In the genomic region with DNA sequence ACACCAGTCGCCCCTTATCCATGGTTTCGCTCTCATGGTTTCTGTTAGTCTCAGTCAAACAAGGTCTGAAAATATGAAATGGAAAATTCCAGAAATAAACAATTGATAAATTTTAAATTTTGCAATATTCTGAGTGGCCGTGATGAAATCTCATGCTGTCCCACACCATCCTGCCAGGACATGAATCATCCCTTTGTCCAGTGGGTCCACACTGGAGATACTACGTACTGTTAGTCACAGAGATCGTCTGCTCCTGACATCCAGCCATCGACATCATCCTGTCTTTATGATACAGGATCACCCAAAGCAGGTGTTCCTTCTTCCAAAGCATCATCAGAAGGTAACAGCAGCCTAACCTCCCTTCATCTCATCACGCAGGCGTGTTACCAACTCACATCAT, we compare ENCODE assay signal across 21 cellular contexts.
DNase-seq lines count a peak whose midpoint lies in the region; ATAC-seq and TF ChIP-seq lines count a peak whose summit lies in the region.
"Had no signal": no experiment of that assay in that cellular context is flagged by ENCODE, and none has a peak within 500 bp of the region (broad histone marks: within the 10 kb centered on the region; RNA-seq: fewer than 3 reads in every experiment).

No MANE protein-coding gene starts in this region.

- H2BK120ac ChIP-seq in mesenchymal stem cell (ENCODE audit: low read depth, low read length) = no peak overlapping the region

- no peak overlapping the region for H3K4ac ChIP-seq in mesenchymal stem cell (ENCODE audit: low read depth in 1 of 2, low read length in 2 of 2)

- no peak overlapping the region for H3K23ac ChIP-seq in mesenchymal stem cell (ENCODE audit: low read length in 2 of 2)

- DNase-seq in AG08395 (ENCODE audit: low spot score) = peak; percentile 67
- DNase-seq in HCT116 (ENCODE audit: low read depth, low spot score) = no peak
- DNase-seq in fibroblast of gingiva (ENCODE audit: low read depth) = peak; percentile 84
- no peak for DNase-seq in mesenchymal stem cell
- DNase-seq in CD14-positive monocyte (ENCODE audit: low spot score) = no peak
- no peak for DNase-seq in DMS153 (lab: John Stamatoyannopoulos, UW)
- DNase-seq in GM23338 (ENCODE audit: low spot score) = no peak
- no peak for DNase-seq in psoas muscle
- DNase-seq: activated CD4-positive, alpha-beta T cell treated with anti-CD3 and anti-CD28 coated beads, Interleukin-2, amount 10 ng/mL, durations not matched to agents 7 days and 5 days; CD8-positive, alpha-beta T cell; NCI-H1092; NCI-H1694 treated with DMSO at 0.1 percent for 48 hours; small intestine; stimulated activated CD4-positive, alpha-beta T cell treated with anti-CD3 and anti-CD28 coated beads, Interleukin-1b, Interleukin-23, amount 100 ng/mL, for 48 hours; T-helper 1 cell; uterus had no signal

- H3K9me2 ChIP-seq in HCT116 (ENCODE audit: insufficient read depth) = no peaks in the 10 kb centered on the region
- no peaks in the 10 kb centered on the region for H3K9me2 ChIP-seq in GM23338 (ENCODE audit: insufficient read depth)

- no peaks in the 10 kb centered on the region for H3K9me3 ChIP-seq in HCT116 (ENCODE audit: control insufficient read depth in 1 of 2, insufficient read depth in 1 of 2, low read depth in 1 of 2, low read length in 2 of 2)
- H3K9me3 ChIP-seq in mesenchymal stem cell (ENCODE audit: control insufficient read depth, low read length) = no peaks in the 10 kb centered on the region
- H3K9me3 ChIP-seq in psoas muscle = no peaks in the 10 kb centered on the region
- H3K9me3 ChIP-seq: uterus had no signal

- H3K4me1 ChIP-seq in HCT116 (ENCODE audit: control insufficient read depth in 1 of 2, insufficient read depth in 2 of 2, low read length in 2 of 2) = peaks cover 21 to 43% of the 10 kb centered on the region in 2 experiments
- no peaks in the 10 kb centered on the region for H3K4me1 ChIP-seq in mesenchymal stem cell (ENCODE audit: control insufficient read depth, insufficient read depth, low read depth, low read length)
- H3K4me1 ChIP-seq in GM23338 (ENCODE audit: insufficient read depth) = no peaks in the 10 kb centered on the region
- H3K4me1 ChIP-seq in psoas muscle = no peaks in the 10 kb centered on the region
- H3K4me1 ChIP-seq: uterus had no signal

- no peak overlapping the region for H2BK15ac ChIP-seq in mesenchymal stem cell (ENCODE audit: low read depth, poor library complexity, severe bottlenecking)

- POLR2A ChIA-PET in HCT116 (lab: Charles Lee) = no interaction called here

- H2AFZ ChIP-seq in HCT116 (ENCODE audit: low read depth, low read length, poor library complexity, severe bottlenecking) (no peak overlapping the region), mesenchymal stem cell (ENCODE audit: low read depth, low read length) (no peak overlapping the region), GM23338 (no peak overlapping the region)

- RAD21 ChIA-PET in HCT116 (lab: Charles Lee; ENCODE audit: low non-redundant PET in 1 of 2, low total read pairs in 2 of 2, uncharacterized antibody in 2 of 2, unreplicated experiment in 2 of 2) = no interaction called here

- no peak for TF ChIP-seq RAD21 in HCT116 (IDR thresholded peaks at IDR 0.05; ENCODE audit: low read depth)

- H3K4me2 ChIP-seq in HCT116 (ENCODE audit: low read length) (peak overlapping the region; percentile 62), mesenchymal stem cell (ENCODE audit: low read length, poor library complexity, severe bottlenecking) (no peak overlapping the region), GM23338 (no peak overlapping the region)

- no peak overlapping the region for H4K8ac ChIP-seq in mesenchymal stem cell (ENCODE audit: low read length)

- ATAC-seq in HCT116 (no peak), GM23338 (no peak), psoas muscle (no peak)
- ATAC-seq: activated naive CD4-positive, alpha-beta T cell treated with anti-CD3 and anti-CD28 coated beads, Interleukin-2, amount 50 U/mL, for 72 hours; CD8-positive, alpha-beta T cell; WTC11 had no signal

- H3K36me3 ChIP-seq in HCT116 (ENCODE audit: control insufficient read depth in 1 of 2, insufficient read depth in 2 of 2, low read length in 2 of 2) (no peaks in the 10 kb centered on the region), mesenchymal stem cell (ENCODE audit: control insufficient read depth in 1 of 2, insufficient read depth in 2 of 2, low read depth in 1 of 2, low read length in 2 of 2) (no peaks in the 10 kb centered on the region), GM23338 (ENCODE audit: insufficient read depth) (no peaks in the 10 kb centered on the region), psoas muscle (ENCODE audit: insufficient read depth in 1 of 2, low read depth in 1 of 2) (no peaks in the 10 kb centered on the region)
- H3K36me3 ChIP-seq: uterus had no signal

- H3K14ac ChIP-seq in mesenchymal stem cell (ENCODE audit: low read length in 2 of 2) = no peak overlapping the region

- H3K79me2 ChIP-seq in HCT116 (ENCODE audit: insufficient read depth, low read length) (no peaks in the 10 kb centered on the region), GM23338 (replicated peaks; ENCODE audit: insufficient read depth) (no peaks in the 10 kb centered on the region)

- no peaks in the 10 kb centered on the region for H3K79me1 ChIP-seq in mesenchymal stem cell (replicated peaks; ENCODE audit: low read length, poor library complexity, severe bottlenecking)

- H3K18ac ChIP-seq in mesenchymal stem cell (ENCODE audit: low read depth in 1 of 2, low read length in 2 of 2) = no peak overlapping the region

- peaks cover 4 to 7% (median 7%) of the 10 kb centered on the region in 3 donors for H3K27me3 Mint-ChIP-seq in CD14-positive monocyte (ENCODE audit: low read depth in 3 of 3)
- H3K27me3 Mint-ChIP-seq in GM23338 (ENCODE audit: insufficient read depth, low read depth, poor library complexity) = peaks cover 4% of the 10 kb centered on the region
- H3K27me3 Mint-ChIP-seq: activated CD4-positive, alpha-beta T cell treated with anti-CD3 and anti-CD28 coated beads, Interleukin-2, amount 10 ng/mL, durations not matched to agents 7 days and 5 days had no signal

- no peak overlapping the region for H2BK12ac ChIP-seq in mesenchymal stem cell (ENCODE audit: low read length in 2 of 2)

- H3K9ac ChIP-seq in HCT116 (ENCODE audit: low read length) (no peak overlapping the region), mesenchymal stem cell (ENCODE audit: low read length) (peak overlapping the region; percentile 79)

- H3K27ac Mint-ChIP-seq in CD14-positive monocyte (peak overlapping the region in 1 of 7 donors; percentile 25), GM23338 (no peak overlapping the region)
- H3K27ac Mint-ChIP-seq: activated CD4-positive, alpha-beta T cell treated with anti-CD3 and anti-CD28 coated beads, Interleukin-2, amount 10 ng/mL, durations not matched to agents 7 days and 5 days; activated naive CD4-positive, alpha-beta T cell treated with anti-CD3 and anti-CD28 coated beads, Interleukin-2, amount 50 U/mL, for 72 hours; CD8-positive, alpha-beta T cell; stimulated activated naive CD8-positive, alpha-beta T cell treated with anti-CD3 and anti-CD28 coated beads, Interleukin-15, Interleukin-2, amounts not matched to agents 100 ng/mL and 50 ng/mL, for 24 hours; WTC11 had no signal

- H3K4me3 ChIP-seq in HCT116 (replicated peaks in 1 of 2; ENCODE audit: low read depth in 1 of 2, low read length in 2 of 2) (no peak overlapping the region), mesenchymal stem cell (ENCODE audit: insufficient read depth in 1 of 2, low read depth in 1 of 2, low read length in 2 of 2) (peak overlapping the region in 1 of 2 experiments; percentile 71), GM23338 (no peak overlapping the region), psoas muscle (no peak overlapping the region)
- H3K4me3 ChIP-seq: SK-N-MC, uterus had no signal

- TF ChIP-seq POLR2A in HCT116 (IDR thresholded peaks at IDR 0.05; ENCODE audit: borderline replicate concordance, extremely low read depth, insufficient read depth, insufficient read length) = no peak

- H3K9me3 Mint-ChIP-seq in CD14-positive monocyte (peaks cover 8 to 34% (median 12%) of the 10 kb centered on the region in 7 donors), GM23338 (peaks cover 8% of the 10 kb centered on the region)

- no peaks in the 10 kb centered on the region for H3K36me3 Mint-ChIP-seq in CD14-positive monocyte
- H3K36me3 Mint-ChIP-seq in GM23338 (ENCODE audit: low read depth) = peaks cover 6% of the 10 kb centered on the region

- no peak overlapping the region for H3K27ac ChIP-seq in HCT116 (ENCODE audit: low read depth, low read length)
- no peak overlapping the region for H3K27ac ChIP-seq in mesenchymal stem cell (ENCODE audit: low read length, poor library complexity, severe bottlenecking)
- H3K27ac ChIP-seq in GM23338 (ENCODE audit: low read depth) = no peak overlapping the region
- H3K27ac ChIP-seq in psoas muscle = no peak overlapping the region
- H3K27ac ChIP-seq: SK-N-MC, uterus had no signal

- no peak overlapping the region for H2BK5ac ChIP-seq in mesenchymal stem cell (ENCODE audit: low read depth, low read length, poor library complexity, severe bottlenecking)

- TF ChIP-seq CTCF in HCT116 (IDR thresholded peaks at IDR 0.05 in 2 of 3, conservative IDR thresholded peaks at IDR 0.05 in 1 of 3; ENCODE audit: borderline replicate concordance in 1 of 3, insufficient read depth in 1 of 3, low read depth in 2 of 3, low read length in 2 of 3) (no peak), CD14-positive monocyte (IDR thresholded peaks at IDR 0.05) (no peak), GM23338 (conservative IDR thresholded peaks at IDR 0.05; ENCODE audit: low read depth in 2 of 2) (no peak), psoas muscle (IDR thresholded peaks at IDR 0.05) (no peak)

- WGBS in mesenchymal stem cell = 58% methylated on average over 4 of the region's 8 CpGs
- 76 to 82% (median 76%) methylated on average over 8 of the region's 8 CpGs for WGBS in psoas muscle, 3 donors

- H4K20me1 ChIP-seq in HCT116 (ENCODE audit: insufficient read depth) = no peaks in the 10 kb centered on the region
- H4K20me1 ChIP-seq in GM23338 (replicated peaks; ENCODE audit: insufficient read depth) = no peaks in the 10 kb centered on the region; the same call in 1 of the 2 replicates

- intact Hi-C loops in HCT116 (cut with micrococcal nuclease) (no loop called here), CD14-positive monocyte (cut with micrococcal nuclease) (no loop called here), psoas muscle (cut with DNase I) (no loop called here)

- CTCF ChIA-PET in HCT116 (lab: Charles Lee) = no interaction called here

- H3K27me3 ChIP-seq in HCT116 (ENCODE audit: insufficient read depth, low read length) = no peaks in the 10 kb centered on the region
- peaks cover 0 to 16% of the 10 kb centered on the region in 2 experiments for H3K27me3 ChIP-seq in mesenchymal stem cell (ENCODE audit: control insufficient read depth in 1 of 2, insufficient read depth in 1 of 2, low read length in 2 of 2)
- H3K27me3 ChIP-seq in GM23338 (ENCODE audit: insufficient read depth) = no peaks in the 10 kb centered on the region
- peaks cover 0 to 4% (median 0%) of the 10 kb centered on the region in 3 donors for H3K27me3 ChIP-seq in psoas muscle (ENCODE audit: insufficient read depth in 3 of 3, low read length in 2 of 3)
- H3K27me3 ChIP-seq: uterus had no signal

- no peak overlapping the region for H2AK5ac ChIP-seq in mesenchymal stem cell (ENCODE audit: low read length, severe bottlenecking)

- no peak overlapping the region for H3K4me3 Mint-ChIP-seq in CD14-positive monocyte
- no peak overlapping the region for H3K4me3 Mint-ChIP-seq in GM23338
- H3K4me3 Mint-ChIP-seq: activated CD4-positive, alpha-beta T cell treated with anti-CD3 and anti-CD28 coated beads, Interleukin-2, amount 10 ng/mL, durations not matched to agents 7 days and 5 days; CD8-positive, alpha-beta T cell; nephron; stimulated activated naive CD8-positive, alpha-beta T cell treated with anti-CD3 and anti-CD28 coated beads, Interleukin-15, Interleukin-2, amounts not matched to agents 100 ng/mL and 50 ng/mL, for 24 hours; WTC11 had no signal

- BruUV-seq in HCT116 (replicated peaks; lab: Mats Ljungman, UMichigan) = no TSS peak

- no peaks in the 10 kb centered on the region for H3F3A ChIP-seq in GM23338 (replicated peaks; ENCODE audit: low read depth)

- H3K4me1 Mint-ChIP-seq in CD14-positive monocyte (peaks cover 4% of the 10 kb centered on the region), GM23338 (peaks cover 14% of the 10 kb centered on the region)
- H3K4me1 Mint-ChIP-seq: activated CD4-positive, alpha-beta T cell treated with anti-CD3 and anti-CD28 coated beads, Interleukin-2, amount 10 ng/mL, durations not matched to agents 7 days and 5 days had no signal

- no peak overlapping the region for H4K91ac ChIP-seq in mesenchymal stem cell (ENCODE audit: low read length)

Comparison
In these comparisons a context has a peak if more than half of its experiments do, and no peak if none do; other contexts are left out.
1. DNase-seq: peak in AG08395 (single experiment) and fibroblast of gingiva (single experiment); none in HCT116 (single experiment), mesenchymal stem cell (single experiment), CD14-positive monocyte (single experiment), DMS153 (single experiment), GM23338 (single experiment) and psoas muscle (0 of 2).